In genomic region chr16:81403208-81403600, GRCh38 we compare ENCODE assay signal across 3 cellular contexts.
TF ChIP-seq lines count a peak whose summit lies in the region.

No MANE protein-coding gene starts in this region.

TF ChIP-seq in HEK293, 187 proteins besides CTCF, POLR2A, EP300 and RAD21:
- no peak for TF ChIP-seq ZNF830 (tag by site-specific recombination; IDR thresholded peaks at IDR 0.05; ENCODE audit: low read depth)
- no peak for TF ChIP-seq GLIS1 (tag by site-specific recombination; IDR thresholded peaks at IDR 0.05)
- TF ChIP-seq ZNF529 (tag by site-specific recombination; IDR thresholded peaks at IDR 0.05; ENCODE audit: insufficient replicate concordance), result no peak
- peak; percentile 41; the same call in 1 of the 2 replicates for TF ChIP-seq PRDM10 (tag by site-specific recombination; IDR thresholded peaks at IDR 0.05)
- no peak for TF ChIP-seq KLF7 (tag by site-specific recombination; IDR thresholded peaks at IDR 0.05; ENCODE audit: borderline replicate concordance)
- TF ChIP-seq ZNF133 (tag by site-specific recombination; IDR thresholded peaks at IDR 0.05), result no peak
- peak; percentile 29; the same call in 1 of the 2 replicates for TF ChIP-seq ZNF335 (tag by site-specific recombination; conservative IDR thresholded peaks at IDR 0.05)
- no peak for TF ChIP-seq ZNF169 (tag by site-specific recombination; IDR thresholded peaks at IDR 0.05)
- no peak for TF ChIP-seq ZBTB17 (tag by site-specific recombination; IDR thresholded peaks at IDR 0.05)
- TF ChIP-seq ZNF341 (tag by site-specific recombination; IDR thresholded peaks at IDR 0.05; ENCODE audit: low read depth), result no peak

TF ChIP-seq in GM12878, 131 proteins besides CTCF, POLR2A, EP300 and RAD21:
- no peak for TF ChIP-seq NFIC (IDR thresholded peaks at IDR 0.05; ENCODE audit: low read depth, low read length)

TF ChIP-seq in neural cell, 6 proteins besides CTCF, POLR2A, EP300 and RAD21:
- TF ChIP-seq SMC3 (conservative IDR thresholded peaks at IDR 0.05; ENCODE audit: poor library complexity), result no peak
- TF ChIP-seq REST (IDR thresholded peaks at IDR 0.05; ENCODE audit: borderline replicate concordance), result no peak
